ENCODE assay signal across 8 cellular contexts in genomic region chr2:53768233-53768542, GRCh38. TPM values are rescaled to one million over a fixed set of nuclear protein-coding genes. Genes with fewer than 3 reads are reported as not detected.
DNase-seq lines count a peak whose midpoint lies in the region; ATAC-seq lines count a peak whose summit lies in the region.

No MANE protein-coding gene starts in this region.

- CTCF ChIA-PET in naive thymus-derived CD4-positive, alpha-beta T cell (lab: Charles Lee) = interaction anchor here (0.6 to 2.0 kb wide), 2 partner anchors 18 to 21 kb away, joined by 3 to 7 read pairs; partner anchors contain the start of genes ASB3 and ERLEC1

- peaks cover 0 to 2% (median 0%) of the 10 kb centered on the region in 11 donors for H3K9me3 Mint-ChIP-seq in naive thymus-derived CD4-positive, alpha-beta T cell

- H3K4me3 ChIP-seq in endocrine pancreas (ENCODE audit: control insufficient read depth, insufficient read depth, low read length) = peak overlapping the region; percentile 92
- H3K4me3 ChIP-seq in naive thymus-derived CD4-positive, alpha-beta T cell (ENCODE audit: low read length) = peak overlapping the region; percentile 80

- H3K27me3 ChIP-seq in endocrine pancreas (ENCODE audit: control insufficient read depth, insufficient read depth, low read length) = no peaks in the 10 kb centered on the region
- no peaks in the 10 kb centered on the region for H3K27me3 ChIP-seq in naive thymus-derived CD4-positive, alpha-beta T cell (ENCODE audit: control insufficient read depth in 2 of 2, insufficient read depth in 2 of 2, low read length in 2 of 2)

- peak overlapping the region; percentile 88 to 98 (median 92) for H3K4me3 Mint-ChIP-seq in naive thymus-derived CD4-positive, alpha-beta T cell

- H3K9ac ChIP-seq in endocrine pancreas (ENCODE audit: control insufficient read depth, insufficient read depth, low read length) = peak overlapping the region; percentile 80

- no peaks in the 10 kb centered on the region for H3K9me3 ChIP-seq in endocrine pancreas (ENCODE audit: control insufficient read depth, low read length)
- H3K9me3 ChIP-seq in naive thymus-derived CD4-positive, alpha-beta T cell (ENCODE audit: control insufficient read depth in 2 of 3, low read length in 3 of 3) = no peaks in the 10 kb centered on the region

- no peaks in the 10 kb centered on the region for H3K36me3 ChIP-seq in endocrine pancreas (ENCODE audit: control insufficient read depth, insufficient read depth, low read length)
- peaks cover 0 to 6% (median 0%) of the 10 kb centered on the region in 3 experiments for H3K36me3 ChIP-seq in naive thymus-derived CD4-positive, alpha-beta T cell (ENCODE audit: control insufficient read depth in 2 of 3, insufficient read depth in 3 of 3, low read length in 3 of 3)

- ATAC-seq in GM19351 (IDR thresholded peaks at IDR 0.05; ENCODE audit: unreplicated experiment) (peak; percentile 45), HG03354 (IDR thresholded peaks at IDR 0.05; ENCODE audit: poor library complexity, severe bottlenecking, unreplicated experiment) (peak; percentile 57)
- ATAC-seq in naive thymus-derived CD4-positive, alpha-beta T cell = peak; percentile 80

- DNase-seq in DMS79 treated with DMSO at 0.1 percent for 48 hours (lab: John Stamatoyannopoulos, UW) = peak; percentile 63
- DNase-seq in SK-MEL-5 (ENCODE audit: low read depth, low spot score) = peak; percentile 63
- DNase-seq in naive thymus-derived CD4-positive, alpha-beta T cell = peak in 2 of 9 donors; percentile 53 to 56
- DNase-seq in GM03348 (ENCODE audit: low spot score) = no peak
- no peak for DNase-seq in effector CD8-positive, alpha-beta T cell (lab: John Stamatoyannopoulos, UW)

- H3K27ac ChIP-seq in naive thymus-derived CD4-positive, alpha-beta T cell (ENCODE audit: low read depth, low read length) = peak overlapping the region; percentile 86

- POLR2A ChIA-PET in naive thymus-derived CD4-positive, alpha-beta T cell (lab: Charles Lee) = interaction anchor here (0.5 to 4.2 kb wide), 6 partner anchors 8 to 1857 kb away, joined by 3 to 59 read pairs (median 6); partner anchors contain the start of genes ACYP2, ASB3 and ERLEC1

- H3K4me1 Mint-ChIP-seq in naive thymus-derived CD4-positive, alpha-beta T cell = peaks cover 7 to 41% (median 33%) of the 10 kb centered on the region in 7 donors

- peak overlapping the region; percentile 60 to 99 (median 90) for H3K27ac Mint-ChIP-seq in naive thymus-derived CD4-positive, alpha-beta T cell

- H3K27me3 Mint-ChIP-seq in naive thymus-derived CD4-positive, alpha-beta T cell = no peaks in the 10 kb centered on the region

- H3K4me1 ChIP-seq in endocrine pancreas (ENCODE audit: control insufficient read depth, insufficient read depth, low read length) = no peaks in the 10 kb centered on the region
- H3K4me1 ChIP-seq in naive thymus-derived CD4-positive, alpha-beta T cell (ENCODE audit: control insufficient read depth in 2 of 2, insufficient read depth in 2 of 2, low read length in 2 of 2) = peaks cover 0 to 8% of the 10 kb centered on the region in 2 donors

- in situ Hi-C loops in SK-MEL-5 (cut with HindIII; ENCODE audit: low pct_unique_long_range_greater_than_20kb, low sequenced_read_pairs) = no loop called here

- intact Hi-C loops in naive thymus-derived CD4-positive, alpha-beta T cell (cut with micrococcal nuclease) = loop anchor here (2.0 to 5.0 kb wide), 6 partner anchors 204 to 1851 kb away; partner anchors contain the start of genes PSME4 (in 2 of the 2), ACYP2 (in 1 of the 2), CCDC88A (in 1 of the 2) and CLHC1 (in 1 of the 2)

- peaks cover 0 to 22% (median 10%) of the 10 kb centered on the region in 5 donors for H3K36me3 Mint-ChIP-seq in naive thymus-derived CD4-positive, alpha-beta T cell

RNA-seq across cellular contexts. Expression of gene CHAC2, which starts 0.6 kb away (rescaled TPM):
- 7.4 and 8.1 TPM in 2 replicates for total RNA-seq in SK-MEL-5 (2014; rRNA removed; shearing (Covaris generic))
- polyA plus RNA-seq in SK-MEL-5 (2015; cell fraction: cytosol; rRNA removed) = 9.9 and 10.3 TPM in 2 replicates
- 3.7 and 4.6 TPM in 2 replicates for polyA plus RNA-seq in SK-MEL-5 (2015; cell fraction: nucleus; rRNA removed)
- total RNA-seq in naive thymus-derived CD4-positive, alpha-beta T cell = 10 to 100 TPM in 1 of 5 experiments, 1 to 10 TPM in 3, under 1 TPM in 1; 0.29 to 12.1 (median 1.2) TPM
- 1 to 10 TPM; 4.9 to 6.0 TPM for polyA plus RNA-seq in naive thymus-derived CD4-positive, alpha-beta T cell

RNA-seq across cellular contexts. Expression of gene ASB3, which starts 18.6 kb away (rescaled TPM):
- 27.9 and 31.6 TPM in 2 replicates for total RNA-seq in SK-MEL-5 (2014; rRNA removed; shearing (Covaris generic))
- polyA plus RNA-seq in SK-MEL-5 (2015; cell fraction: cytosol; rRNA removed) = 15.1 and 17.0 TPM in 2 replicates
- 38.4 and 42.2 TPM in 2 replicates for polyA plus RNA-seq in SK-MEL-5 (2015; cell fraction: nucleus; rRNA removed)
- 10 to 100 TPM; 24.9 to 43.2 (median 34.5) TPM for total RNA-seq in naive thymus-derived CD4-positive, alpha-beta T cell
- polyA plus RNA-seq in naive thymus-derived CD4-positive, alpha-beta T cell = 10 to 100 TPM; 15.0 to 18.9 TPM

RNA-seq across cellular contexts. Expression of gene ERLEC1, which starts 18.7 kb away (rescaled TPM):
- 162 and 196 TPM in 2 replicates for total RNA-seq in SK-MEL-5 (2014; rRNA removed; shearing (Covaris generic))
- 216 and 223 TPM in 2 replicates for polyA plus RNA-seq in SK-MEL-5 (2015; cell fraction: cytosol; rRNA removed)
- polyA plus RNA-seq in SK-MEL-5 (2015; cell fraction: nucleus; rRNA removed) = 42.6 and 42.9 TPM in 2 replicates
- total RNA-seq in naive thymus-derived CD4-positive, alpha-beta T cell = 10 to 100 TPM; 13.3 to 30.1 (median 26.3) TPM
- 10 to 100 TPM; 23.4 to 26.0 TPM for polyA plus RNA-seq in naive thymus-derived CD4-positive, alpha-beta T cell

Comparison
In these comparisons a context has a peak if more than half of its experiments do, and no peak if none do; other contexts are left out.
1. DNase-seq: peak in DMS79 treated with DMSO at 0.1 percent for 48 hours (single experiment) and SK-MEL-5 (single experiment); none in GM03348 (single experiment) and effector CD8-positive, alpha-beta T cell (single experiment).
2. Peak in every context shown above with its lines, with median percentiles within 50 percentile points of each other: ATAC-seq.